ENCODE assay signal across 20 cellular contexts in genomic region chr6:34519971-34520644, GRCh38. TPM values are rescaled to one million over a fixed set of nuclear protein-coding genes. Genes with fewer than 3 reads are reported as not detected.
"Had no signal": no experiment of that assay in that cellular context is flagged by ENCODE, and none has a peak within 500 bp of the region (broad histone marks: within the 10 kb centered on the region; RNA-seq: fewer than 3 reads in every experiment).

No MANE protein-coding gene starts in this region.

- H3K4me1 Mint-ChIP-seq: activated CD8-positive, alpha-beta memory T cell treated with anti-CD3 and anti-CD28 coated beads, Interleukin-2, amount 10 ng/mL, durations not matched to agents 7 days and 5 days had no signal

- H3K27ac Mint-ChIP-seq: activated CD8-positive, alpha-beta memory T cell treated with anti-CD3 and anti-CD28 coated beads, Interleukin-2, amount 10 ng/mL, durations not matched to agents 7 days and 5 days; activated CD8-positive, alpha-beta T cell treated with anti-CD3 and anti-CD28 coated beads for 36 hours; stimulated activated naive CD8-positive, alpha-beta T cell treated with anti-CD3 and anti-CD28 coated beads, Interleukin-15, Interleukin-2, amounts not matched to agents 100 ng/mL and 50 ng/mL, for 24 hours had no signal

- H3K9me3 Mint-ChIP-seq: activated CD8-positive, alpha-beta T cell treated with anti-CD3 and anti-CD28 coated beads for 36 hours; central memory CD8-positive, alpha-beta T cell; naive B cell; stimulated activated naive CD8-positive, alpha-beta T cell treated with anti-CD3 and anti-CD28 coated beads, Interleukin-15, Interleukin-2, amounts not matched to agents 100 ng/mL and 50 ng/mL, for 24 hours had no signal

- H3K36me3 Mint-ChIP-seq: activated CD8-positive, alpha-beta memory T cell treated with anti-CD3 and anti-CD28 coated beads, Interleukin-2, amount 10 ng/mL, durations not matched to agents 7 days and 5 days; naive B cell had no signal

- H3K27me3 Mint-ChIP-seq: activated CD8-positive, alpha-beta memory T cell treated with anti-CD3 and anti-CD28 coated beads, Interleukin-2, amount 10 ng/mL, durations not matched to agents 7 days and 5 days; activated CD8-positive, alpha-beta T cell treated with anti-CD3 and anti-CD28 coated beads for 36 hours; central memory CD8-positive, alpha-beta T cell; stimulated activated naive CD8-positive, alpha-beta T cell treated with anti-CD3 and anti-CD28 coated beads, Interleukin-15, Interleukin-2, amounts not matched to agents 100 ng/mL and 50 ng/mL, for 24 hours had no signal

- DNase-seq: activated CD4-positive, alpha-beta T cell treated with anti-CD3 and anti-CD28 coated beads for 4 hours; activated CD8-positive, alpha-beta memory T cell treated with anti-CD3 and anti-CD28 coated beads, Interleukin-2, amount 10 ng/mL, durations not matched to agents 7 days and 5 days; activated CD8-positive, alpha-beta T cell treated with anti-CD3 and anti-CD28 coated beads for 36 hours; activated gamma-delta T cell; activated naive CD4-positive, alpha-beta T cell treated with anti-CD3 and anti-CD28 coated beads, Interleukin-2, amount 50 U/mL, for 16 hours; activated T-cell treated with anti-CD3 and anti-CD28 coated beads for 4 hours; colonic mucosa; mesendoderm; naive B cell; occipital lobe; stimulated activated CD4-positive, alpha-beta T cell treated with anti-CD3 and anti-CD28 coated beads, Interleukin-12 subunit alpha, Interleukin-12 subunit beta, amount 100 ng/mL, for 4 hours; stimulated activated CD4-positive, alpha-beta T cell treated with anti-CD3 and anti-CD28 coated beads, Interleukin-4, amount 100 ng/mL, for 4 hours; thyroid gland; WERI-Rb-1 had no signal

- ATAC-seq: activated CD8-positive, alpha-beta memory T cell treated with anti-CD3 and anti-CD28 coated beads, Interleukin-2, amount 10 ng/mL, durations not matched to agents 7 days and 5 days; activated CD8-positive, alpha-beta T cell treated with anti-CD3 and anti-CD28 coated beads for 36 hours; lower lobe of right lung; SK-N-SH treated with all-trans-retinoic acid at 6 μM for 48 hours had no signal

- H3K4me3 Mint-ChIP-seq: activated CD8-positive, alpha-beta memory T cell treated with anti-CD3 and anti-CD28 coated beads, Interleukin-2, amount 10 ng/mL, durations not matched to agents 7 days and 5 days; activated CD8-positive, alpha-beta T cell treated with anti-CD3 and anti-CD28 coated beads for 36 hours; central memory CD8-positive, alpha-beta T cell; naive B cell; stimulated activated naive CD8-positive, alpha-beta T cell treated with anti-CD3 and anti-CD28 coated beads, Interleukin-15, Interleukin-2, amounts not matched to agents 100 ng/mL and 50 ng/mL, for 24 hours had no signal

RNA-seq across cellular contexts. Expression of gene SPDEF, which starts 36.0 kb away (rescaled TPM):
- total RNA-seq: activated CD8-positive, alpha-beta T cell treated with anti-CD3 and anti-CD28 coated beads for 36 hours; occipital lobe; T-helper 2 cell treated with Interferon-gamma antibody and Interleukin-4, amounts not matched to agents 100 ng/mL and 5 ng/mL, for 36 hours; thyroid gland had no signal

RNA-seq across cellular contexts. Expression of gene PACSIN1, which starts 54.2 kb away (rescaled TPM):
- total RNA-seq: lower lobe of right lung had no signal
- polyA plus RNA-seq: keratinocyte had no signal
